ENCODE assay signal across 13 cellular contexts in the genomic region with DNA sequence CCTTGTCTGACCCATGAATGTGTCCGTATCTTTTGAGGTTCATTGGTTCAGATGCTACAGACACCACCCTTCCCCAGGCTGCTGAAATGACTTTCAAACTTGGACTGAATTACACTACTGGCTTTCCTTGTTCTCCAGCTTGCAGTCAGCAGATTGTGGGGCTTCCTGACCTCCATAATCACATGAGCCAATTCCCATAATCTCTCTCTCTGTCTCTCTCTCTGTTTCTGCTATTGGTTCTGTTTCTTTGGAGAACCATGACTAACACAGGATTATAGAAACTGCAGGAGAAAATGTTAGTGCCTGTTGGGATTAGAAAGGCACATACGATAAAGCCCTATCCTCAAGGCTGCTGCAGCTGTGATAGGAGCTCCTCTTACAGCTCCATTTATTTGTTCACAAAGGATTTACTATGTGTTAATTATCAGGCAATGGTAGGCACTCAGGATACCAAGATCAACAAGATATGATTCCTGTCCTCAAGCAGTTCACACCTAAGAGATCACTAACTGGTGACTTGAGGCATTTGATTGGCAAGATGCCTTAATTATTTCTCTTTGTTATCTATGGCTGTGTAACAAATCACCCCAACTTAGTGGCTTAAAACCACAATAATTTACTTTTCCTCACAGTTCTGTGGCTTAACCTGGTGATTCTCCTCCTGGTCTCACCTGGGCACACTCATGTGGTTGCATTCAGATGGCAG. TPM values are rescaled to one million over a fixed set of nuclear protein-coding genes. Genes with fewer than 3 reads are reported as not detected.
"Had no signal": no experiment of that assay in that cellular context is flagged by ENCODE, and none has a peak within 500 bp of the region (broad histone marks: within the 10 kb centered on the region; RNA-seq: fewer than 3 reads in every experiment).

No MANE protein-coding gene starts in this region.

- H3K9me3 ChIP-seq: breast epithelium, left lung, sigmoid colon, stomach, testis had no signal

- DNase-seq: activated CD4-positive, alpha-beta T cell treated with anti-CD3 and anti-CD28 coated beads, Interleukin-2, amount 10 ng/mL, durations not matched to agents 7 days and 5 days; activated naive CD4-positive, alpha-beta T cell; effector memory CD8-positive, alpha-beta T cell; left lung; sigmoid colon; stimulated activated CD4-positive, alpha-beta T cell treated with anti-CD3 and anti-CD28 coated beads, Interleukin-1b, Interleukin-23, amount 100 ng/mL, for 48 hours; stomach; T-helper 17 cell; testis had no signal

- H3K9me3 Mint-ChIP-seq: activated CD4-positive, alpha-beta T cell treated with anti-CD3 and anti-CD28 coated beads, Interleukin-2, amount 10 ng/mL, durations not matched to agents 7 days and 5 days; dendritic cell treated with granulocyte-macrophage colony-stimulating factor and Interleukin-4, amounts not matched to agents 40 ng/mL and 50 ng/mL, for 4 days; effector memory CD8-positive, alpha-beta T cell; natural killer cell treated with Interleukin-12 subunit alpha and Interleukin-12 subunit beta and Interleukin-15 and Interleukin-18, amount 100 ng/mL, for 72 hours had no signal

- H3K36me3 Mint-ChIP-seq: natural killer cell treated with Interleukin-12 subunit alpha and Interleukin-12 subunit beta and Interleukin-15 and Interleukin-18, amount 100 ng/mL, for 72 hours had no signal

- FAIRE-seq: keratinocyte had no signal

- H3K4me3 Mint-ChIP-seq: activated CD4-positive, alpha-beta T cell treated with anti-CD3 and anti-CD28 coated beads, Interleukin-2, amount 10 ng/mL, durations not matched to agents 7 days and 5 days; dendritic cell treated with granulocyte-macrophage colony-stimulating factor and Interleukin-4, amounts not matched to agents 40 ng/mL and 50 ng/mL, for 4 days; effector memory CD8-positive, alpha-beta T cell; natural killer cell treated with Interleukin-12 subunit alpha and Interleukin-12 subunit beta and Interleukin-15 and Interleukin-18, amount 100 ng/mL, for 72 hours; T-helper 17 cell had no signal

- H3K27me3 ChIP-seq: breast epithelium, left lung, sigmoid colon, stomach, testis had no signal

- H3K36me3 ChIP-seq: breast epithelium, left lung, sigmoid colon, stomach had no signal

- H3K27ac ChIP-seq: left lung, sigmoid colon, stomach, testis had no signal

- H3K4me1 ChIP-seq: breast epithelium, sigmoid colon had no signal

- H3K4me1 Mint-ChIP-seq: activated CD4-positive, alpha-beta T cell treated with anti-CD3 and anti-CD28 coated beads, Interleukin-2, amount 10 ng/mL, durations not matched to agents 7 days and 5 days had no signal

- ATAC-seq: effector memory CD8-positive, alpha-beta T cell; left lung; natural killer cell treated with Interleukin-12 subunit alpha and Interleukin-12 subunit beta and Interleukin-15 and Interleukin-18, amount 100 ng/mL, for 72 hours; T-helper 17 cell had no signal

- H3K4me3 ChIP-seq: breast epithelium, left lung, sigmoid colon, stomach, testis had no signal

- H3K27ac Mint-ChIP-seq: activated CD4-positive, alpha-beta T cell treated with anti-CD3 and anti-CD28 coated beads, Interleukin-2, amount 10 ng/mL, durations not matched to agents 7 days and 5 days; dendritic cell treated with granulocyte-macrophage colony-stimulating factor and Interleukin-4, amounts not matched to agents 40 ng/mL and 50 ng/mL, for 4 days; effector memory CD8-positive, alpha-beta T cell; natural killer cell treated with Interleukin-12 subunit alpha and Interleukin-12 subunit beta and Interleukin-15 and Interleukin-18, amount 100 ng/mL, for 72 hours; T-helper 17 cell had no signal

RNA-seq across cellular contexts. Expression of a gene that starts 20.6 kb away (rescaled TPM):
- total RNA-seq: activated CD4-positive, alpha-beta T cell treated with anti-CD3 and anti-CD28 coated beads, Interleukin-2, amount 10 ng/mL, durations not matched to agents 7 days and 5 days; natural killer cell treated with Interleukin-12 subunit alpha and Interleukin-12 subunit beta and Interleukin-15 and Interleukin-18, amount 100 ng/mL, for 72 hours; T-helper 17 cell had no signal
